Comparison of ENCODE assay signal across 9 cellular contexts in the genomic region with DNA sequence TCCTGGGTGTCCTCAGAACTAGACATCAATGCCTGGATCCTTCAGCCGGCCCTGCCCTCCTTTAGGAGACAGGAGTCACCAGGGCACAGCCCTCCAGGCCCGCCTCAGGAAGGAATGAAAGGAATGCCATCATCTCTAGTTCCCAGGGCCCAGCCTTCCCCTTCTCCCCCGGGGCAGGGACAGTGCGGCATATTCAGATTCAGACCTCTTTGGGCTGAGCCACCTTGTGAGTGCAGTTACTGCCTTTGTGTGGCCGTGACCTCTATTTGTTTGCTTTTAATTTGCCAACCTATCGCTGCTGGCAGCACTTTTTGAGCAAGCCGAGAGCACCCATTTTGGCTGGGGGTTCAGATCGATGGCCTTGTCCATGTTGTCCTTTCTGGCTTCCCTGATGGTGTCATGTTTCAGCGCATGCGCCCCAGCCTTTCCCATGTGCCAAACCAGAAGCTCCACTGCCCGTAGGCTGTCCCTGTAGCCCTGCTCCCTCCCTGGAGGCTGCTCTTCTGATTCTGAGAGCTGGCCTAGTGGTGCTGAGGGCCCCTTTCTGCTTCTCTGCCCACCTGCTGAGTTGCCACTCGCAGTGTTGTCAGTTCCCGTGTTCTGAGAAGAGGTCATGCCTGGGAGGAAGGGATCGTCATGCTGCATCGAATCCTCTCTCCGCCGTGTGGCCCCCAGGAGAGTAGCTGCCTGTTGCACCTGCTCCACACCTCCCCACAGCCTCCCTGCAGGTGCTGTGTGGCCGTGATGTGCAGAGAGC. TPM values are rescaled to one million over a fixed set of nuclear protein-coding genes. Genes with fewer than 3 reads are reported as not detected.
A peak's percentile ranks its signal among the peaks of the same experiment; 100 is the strongest.
DNase-seq lines count a peak whose midpoint lies in the region; ATAC-seq and TF ChIP-seq lines count a peak whose summit lies in the region.
"Had no signal": no experiment of that assay in that cellular context is flagged by ENCODE, and none has a peak within 500 bp of the region (broad histone marks: within the 10 kb centered on the region; RNA-seq: fewer than 3 reads in every experiment).

No MANE protein-coding gene starts in this region.

- POLR2A ChIA-PET in CD8-positive, alpha-beta T cell (lab: Charles Lee): interaction anchor here (0.7 to 1.8 kb wide), 3 partner anchors 9 to 129 kb away, joined by 3 to 5 read pairs (median 4); no protein-coding TSS in a partner anchor

- peaks cover 16% of the 10 kb centered on the region for H3K4me1 Mint-ChIP-seq in brain
- H3K4me1 Mint-ChIP-seq in CD8-positive, alpha-beta T cell (ENCODE audit: low read depth): peaks cover under 1% of the 10 kb centered on the region

- H3K36me3 Mint-ChIP-seq in brain: peaks cover 71% of the 10 kb centered on the region
- H3K36me3 Mint-ChIP-seq in CD8-positive, alpha-beta T cell: peaks cover 69% of the 10 kb centered on the region

- DNase-seq in 8988T: peak; percentile 80
- DNase-seq in NCI-H1105 (lab: John Stamatoyannopoulos, UW): peak; percentile 90
- DNase-seq in left lung: peak; percentile 70 to 87
- no peak for DNase-seq in CD8-positive, alpha-beta T cell
- DNase-seq in activated CD4-positive, alpha-beta T cell treated with anti-CD3 and anti-CD28 coated beads for 48 hours: no peak
- DNase-seq in NCI-H1694 (lab: John Stamatoyannopoulos, UW): no peak
- no peak for DNase-seq in UCSD-AML1 (lab: John Stamatoyannopoulos, UW; ENCODE audit: unreplicated experiment)
- DNase-seq: CD4-positive, CD25-positive, alpha-beta regulatory T cell had no signal

- TF ChIP-seq CTCF in brain (conservative IDR thresholded peaks at IDR 0.05) (no peak), left lung (IDR thresholded peaks at IDR 0.05) (no peak)
- no peak for TF ChIP-seq CTCF in CD8-positive, alpha-beta T cell (IDR thresholded peaks at IDR 0.05)

- CTCF ChIA-PET in CD8-positive, alpha-beta T cell (lab: Charles Lee): interaction anchor here (0.6 to 2.0 kb wide), 5 partner anchors 10 to 122 kb away, joined by 3 to 9 read pairs (median 3); a partner anchor contains a TSS

- H3K9me3 Mint-ChIP-seq in brain: no peaks in the 10 kb centered on the region
- no peaks in the 10 kb centered on the region for H3K9me3 Mint-ChIP-seq in CD8-positive, alpha-beta T cell
- H3K9me3 Mint-ChIP-seq: CD4-positive, CD25-positive, alpha-beta regulatory T cell had no signal

- no peaks in the 10 kb centered on the region for H3K27me3 ChIP-seq in left lung
- H3K27me3 ChIP-seq in CD8-positive, alpha-beta T cell (ENCODE audit: insufficient read depth, low read length): no peaks in the 10 kb centered on the region

- H3K36me3 ChIP-seq in left lung: peaks cover 0 to 75% of the 10 kb centered on the region in 2 donors
- H3K36me3 ChIP-seq in CD8-positive, alpha-beta T cell (ENCODE audit: insufficient read depth, low read length): peaks cover 34% of the 10 kb centered on the region

- peak overlapping the region in 2 of 5 experiments; percentile 25 to 30 for H3K4me3 Mint-ChIP-seq in brain
- no peak overlapping the region for H3K4me3 Mint-ChIP-seq in CD8-positive, alpha-beta T cell
- H3K4me3 Mint-ChIP-seq: CD4-positive, CD25-positive, alpha-beta regulatory T cell had no signal

- no peaks in the 10 kb centered on the region for H3K9me3 ChIP-seq in left lung
- H3K9me3 ChIP-seq in CD8-positive, alpha-beta T cell (ENCODE audit: low read length): no peaks in the 10 kb centered on the region

- no peaks in the 10 kb centered on the region for H3K27me3 Mint-ChIP-seq in brain
- H3K27me3 Mint-ChIP-seq in CD8-positive, alpha-beta T cell (ENCODE audit: low read depth): no peaks in the 10 kb centered on the region
- H3K27me3 Mint-ChIP-seq: CD4-positive, CD25-positive, alpha-beta regulatory T cell had no signal

- H3K27ac Mint-ChIP-seq in brain: peak overlapping the region; percentile 61 to 87 (median 66)
- H3K27ac Mint-ChIP-seq in CD8-positive, alpha-beta T cell: no peak overlapping the region

- H3K27ac ChIP-seq in left lung: peak overlapping the region in 1 of 2 donors; percentile 34
- no peak overlapping the region for H3K27ac ChIP-seq in CD8-positive, alpha-beta T cell (ENCODE audit: low read depth, low read length)

- H3K4me3 ChIP-seq in left lung: no peak overlapping the region
- H3K4me3 ChIP-seq in CD8-positive, alpha-beta T cell (ENCODE audit: low read depth, low read length): no peak overlapping the region

- no peaks in the 10 kb centered on the region for H3K4me1 ChIP-seq in left lung
- H3K4me1 ChIP-seq in CD8-positive, alpha-beta T cell (ENCODE audit: insufficient read depth, low read length): no peaks in the 10 kb centered on the region

- intact Hi-C loops in left lung (cut with DNase I): no loop called here
- intact Hi-C loops in CD8-positive, alpha-beta T cell (cut with DNase I, micrococcal nuclease): no loop called here

- ATAC-seq in left lung: peak; percentile 87
- ATAC-seq in CD8-positive, alpha-beta T cell: no peak

RNA-seq across cellular contexts. Expression of a gene that starts 10.9 kb away (rescaled TPM):
- 0.73 TPM for polyA plus RNA-seq in brain (ENCODE audit: insufficient read depth, low read depth, low replicate concordance)
- total RNA-seq in left lung: 1 to 10 TPM; 3.0 to 3.3 TPM
- 1 to 10 TPM; 5.7 to 6.5 TPM for total RNA-seq in CD8-positive, alpha-beta T cell

RNA-seq across cellular contexts. Expression of a gene that starts 16.9 kb away (rescaled TPM):
- polyA plus RNA-seq in brain (ENCODE audit: insufficient read depth, low read depth, low replicate concordance): 21.5 TPM
- 10 to 100 TPM; 24.8 to 29.0 TPM for total RNA-seq in left lung
- total RNA-seq in CD8-positive, alpha-beta T cell: 10 to 100 TPM; 40.1 to 41.8 TPM

RNA-seq across cellular contexts. Expression of a gene that starts 24.9 kb away (rescaled TPM):
- polyA plus RNA-seq in brain (ENCODE audit: insufficient read depth, low read depth, low replicate concordance): 20.7 TPM
- 10 to 100 TPM; 11.8 to 11.9 TPM for total RNA-seq in left lung
- 10 to 100 TPM; 13.9 to 16.4 TPM for total RNA-seq in CD8-positive, alpha-beta T cell

RNA-seq across cellular contexts. Expression of a gene that starts 37.0 kb away (rescaled TPM):
- polyA plus RNA-seq in brain (ENCODE audit: insufficient read depth, low read depth, low replicate concordance): 32.9 TPM
- total RNA-seq in left lung: 10 to 100 TPM; 25.9 to 28.6 TPM
- total RNA-seq in CD8-positive, alpha-beta T cell: 10 to 100 TPM; 40.0 to 45.7 TPM

Comparison
In these comparisons a context has a peak if more than half of its experiments do, and no peak if none do; other contexts are left out.
1. DNase-seq: peak in 8988T (single experiment), NCI-H1105 (single experiment) and left lung (2 of 2); none in CD8-positive, alpha-beta T cell (0 of 7), activated CD4-positive, alpha-beta T cell treated with anti-CD3 and anti-CD28 coated beads for 48 hours (single experiment), NCI-H1694 (single experiment) and UCSD-AML1 (single experiment).